Comparison of ENCODE assay signal across 1 cellular context in the genomic region with DNA sequence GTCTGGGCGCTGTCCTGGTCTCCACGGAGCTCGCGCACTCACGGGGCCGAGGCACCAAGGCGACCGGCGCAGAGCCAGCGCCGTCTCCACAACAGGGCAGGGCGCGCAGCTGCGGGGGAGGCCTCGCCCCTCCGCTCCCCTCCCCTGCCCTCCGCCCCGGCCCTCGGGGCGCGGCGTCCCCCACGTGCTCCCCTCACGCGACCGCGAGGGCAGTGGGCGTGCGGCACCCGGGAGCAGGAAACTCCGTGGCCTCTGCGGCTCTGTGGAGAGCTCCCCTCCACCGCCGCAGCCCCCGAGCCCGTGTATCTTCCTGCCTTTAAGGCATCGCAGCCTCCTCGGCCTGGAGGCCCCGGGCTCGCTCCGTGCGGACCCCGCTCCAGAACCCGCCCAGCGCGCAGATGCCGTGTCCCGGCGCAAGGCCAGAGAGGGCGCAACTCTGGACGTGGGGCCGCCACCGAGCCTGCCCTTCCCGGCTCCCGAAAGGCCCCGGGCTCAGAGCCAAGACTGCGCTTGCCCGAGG.
TF ChIP-seq lines count a peak whose summit lies in the region.

No MANE protein-coding gene starts in this region.

TF ChIP-seq in GM12878, 131 proteins besides CTCF, POLR2A, EP300 and RAD21 (continues in another document):
- TF ChIP-seq, protein P1, sequence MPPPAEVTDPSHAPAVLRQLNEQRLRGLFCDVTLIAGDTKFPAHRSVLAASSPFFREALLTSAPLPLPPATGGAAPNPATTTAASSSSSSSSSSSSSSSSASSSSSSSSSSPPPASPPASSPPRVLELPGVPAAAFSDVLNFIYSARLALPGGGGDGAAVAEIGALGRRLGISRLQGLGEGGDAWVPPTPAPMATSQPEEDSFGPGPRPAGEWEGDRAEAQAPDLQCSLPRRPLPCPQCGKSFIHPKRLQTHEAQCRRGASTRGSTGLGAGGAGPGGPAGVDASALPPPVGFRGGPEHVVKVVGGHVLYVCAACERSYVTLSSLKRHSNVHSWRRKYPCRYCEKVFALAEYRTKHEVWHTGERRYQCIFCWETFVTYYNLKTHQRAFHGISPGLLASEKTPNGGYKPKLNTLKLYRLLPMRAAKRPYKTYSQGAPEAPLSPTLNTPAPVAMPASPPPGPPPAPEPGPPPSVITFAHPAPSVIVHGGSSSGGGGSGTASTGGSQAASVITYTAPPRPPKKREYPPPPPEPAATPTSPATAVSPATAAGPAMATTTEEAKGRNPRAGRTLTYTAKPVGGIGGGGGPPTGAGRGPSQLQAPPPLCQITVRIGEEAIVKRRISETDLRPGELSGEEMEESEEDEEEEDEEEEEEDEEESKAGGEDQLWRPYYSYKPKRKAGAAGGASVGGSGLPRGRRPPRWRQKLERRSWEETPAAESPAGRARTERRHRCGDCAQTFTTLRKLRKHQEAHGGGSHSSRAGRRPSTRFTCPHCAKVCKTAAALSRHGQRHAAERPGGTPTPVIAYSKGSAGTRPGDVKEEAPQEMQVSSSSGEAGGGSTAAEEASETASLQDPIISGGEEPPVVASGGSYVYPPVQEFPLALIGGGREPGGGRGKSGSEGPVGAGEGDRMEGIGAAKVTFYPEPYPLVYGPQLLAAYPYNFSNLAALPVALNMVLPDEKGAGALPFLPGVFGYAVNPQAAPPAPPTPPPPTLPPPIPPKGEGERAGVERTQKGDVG (CRISPR knock-in tag; IDR thresholded peaks at IDR 0.05), result no peak
- TF ChIP-seq RFX5 (IDR thresholded peaks at IDR 0.05; ENCODE audit: low read depth, low read length) (no peak), FOS (IDR thresholded peaks at IDR 0.05; ENCODE audit: borderline replicate concordance, extremely low read depth, insufficient read length) (no peak), ATF7 (IDR thresholded peaks at IDR 0.05; ENCODE audit: low read depth) (no peak), SREBF1 (IDR thresholded peaks at IDR 0.05; ENCODE audit: low read length) (no peak), ZSCAN29 (IDR thresholded peaks at IDR 0.05) (no peak), IKZF1 (conservative IDR thresholded peaks at IDR 0.05) (peak; percentile 94), HCFC1 (IDR thresholded peaks at IDR 0.05; ENCODE audit: low read length) (no peak), BCL11A (IDR thresholded peaks at IDR 0.05; ENCODE audit: low read depth, low read length) (0 out of 2 replicates have a peak, but pooled peaks have one; percentile 23), WRNIP1 (IDR thresholded peaks at IDR 0.05; ENCODE audit: borderline replicate concordance, low read depth, low read length) (no peak), HDAC6 (IDR thresholded peaks at IDR 0.05; ENCODE audit: unreplicated experiment) (peak; percentile 72), IKZF2 (IDR thresholded peaks at IDR 0.05) (peak; percentile 43 to 77; a peak in 3 of 4 replicates), SRF (IDR thresholded peaks at IDR 0.05; ENCODE audit: low read depth in 2 of 2, low read length in 2 of 2) (0 out of 4 replicates have a peak, but pooled peaks of 1 of the 2 experiments have one; percentile 8), YBX1 (IDR thresholded peaks at IDR 0.05) (no peak), ZBED1 (IDR thresholded peaks at IDR 0.05; ENCODE audit: borderline replicate concordance) (no peak), PAX8 (IDR thresholded peaks at IDR 0.05) (no peak), JUND (IDR thresholded peaks at IDR 0.05; ENCODE audit: low read depth, low read length) (no peak), GABPA (IDR thresholded peaks at IDR 0.05; ENCODE audit: low read depth) (no peak), CBX5 (IDR thresholded peaks at IDR 0.05; ENCODE audit: low read depth) (no peak), SPI1 (IDR thresholded peaks at IDR 0.05; ENCODE audit: borderline replicate concordance, insufficient read depth, low read depth, low read length) (no peak), LARP7 (IDR thresholded peaks at IDR 0.05) (peak; percentile 100), ETV6 (conservative IDR thresholded peaks at IDR 0.05 in 1 of 2, IDR thresholded peaks at IDR 0.05 in 1 of 2; ENCODE audit: borderline replicate concordance in 1 of 2, low read depth in 1 of 2) (no peak), RBBP5 (conservative IDR thresholded peaks at IDR 0.05) (no peak), BRCA1 (IDR thresholded peaks at IDR 0.05; ENCODE audit: low read depth, low read length) (no peak), NBN (IDR thresholded peaks at IDR 0.05) (peak; percentile 20), ZZZ3 (IDR thresholded peaks at IDR 0.05; ENCODE audit: control insufficient read depth, insufficient read length, low read depth) (no peak), RCOR1 (conservative IDR thresholded peaks at IDR 0.05; ENCODE audit: low read depth, low read length) (no peak), GATAD2B (conservative IDR thresholded peaks at IDR 0.05; ENCODE audit: low read depth) (peak; percentile 99), IRF4 (IDR thresholded peaks at IDR 0.05; ENCODE audit: low read depth, low read length) (no peak), EED (IDR thresholded peaks at IDR 0.05; ENCODE audit: low read depth) (peak; percentile 34; the same call in 1 of the 2 replicates), BACH1 (IDR thresholded peaks at IDR 0.05; ENCODE audit: borderline replicate concordance) (peak; percentile 98), SP1 (IDR thresholded peaks at IDR 0.05; ENCODE audit: low read depth, low read length) (no peak), CBFB (IDR thresholded peaks at IDR 0.05; ENCODE audit: low read depth) (no peak), CREB1 (IDR thresholded peaks at IDR 0.05; ENCODE audit: low read depth) (no peak), PML (IDR thresholded peaks at IDR 0.05; ENCODE audit: low read length) (no peak), TARDBP (IDR thresholded peaks at IDR 0.05; ENCODE audit: borderline replicate concordance) (0 out of 2 replicates have a peak, but pooled peaks have one; percentile 19), TCF7 (IDR thresholded peaks at IDR 0.05; ENCODE audit: borderline replicate concordance) (no peak), ZNF384 (IDR thresholded peaks at IDR 0.05; ENCODE audit: borderline replicate concordance, low read depth, low read length) (no peak), ZNF622 (IDR thresholded peaks at IDR 0.05) (no peak), RUNX3 (IDR thresholded peaks at IDR 0.05; ENCODE audit: low read length) (no peak)
- TF ChIP-seq, protein P2, sequence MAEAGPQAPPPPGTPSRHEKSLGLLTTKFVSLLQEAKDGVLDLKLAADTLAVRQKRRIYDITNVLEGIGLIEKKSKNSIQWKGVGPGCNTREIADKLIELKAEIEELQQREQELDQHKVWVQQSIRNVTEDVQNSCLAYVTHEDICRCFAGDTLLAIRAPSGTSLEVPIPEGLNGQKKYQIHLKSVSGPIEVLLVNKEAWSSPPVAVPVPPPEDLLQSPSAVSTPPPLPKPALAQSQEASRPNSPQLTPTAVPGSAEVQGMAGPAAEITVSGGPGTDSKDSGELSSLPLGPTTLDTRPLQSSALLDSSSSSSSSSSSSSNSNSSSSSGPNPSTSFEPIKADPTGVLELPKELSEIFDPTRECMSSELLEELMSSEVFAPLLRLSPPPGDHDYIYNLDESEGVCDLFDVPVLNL (IDR thresholded peaks at IDR 0.05; ENCODE audit: low read depth, low read length), result no peak
- TF ChIP-seq, protein P3, sequence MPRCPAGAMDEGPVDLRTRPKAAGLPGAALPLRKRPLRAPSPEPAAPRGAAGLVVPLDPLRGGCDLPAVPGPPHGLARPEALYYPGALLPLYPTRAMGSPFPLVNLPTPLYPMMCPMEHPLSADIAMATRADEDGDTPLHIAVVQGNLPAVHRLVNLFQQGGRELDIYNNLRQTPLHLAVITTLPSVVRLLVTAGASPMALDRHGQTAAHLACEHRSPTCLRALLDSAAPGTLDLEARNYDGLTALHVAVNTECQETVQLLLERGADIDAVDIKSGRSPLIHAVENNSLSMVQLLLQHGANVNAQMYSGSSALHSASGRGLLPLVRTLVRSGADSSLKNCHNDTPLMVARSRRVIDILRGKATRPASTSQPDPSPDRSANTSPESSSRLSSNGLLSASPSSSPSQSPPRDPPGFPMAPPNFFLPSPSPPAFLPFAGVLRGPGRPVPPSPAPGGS (IDR thresholded peaks at IDR 0.05; ENCODE audit: borderline replicate concordance, insufficient read depth, low read depth, low read length, poor library complexity, severe bottlenecking), result no peak
- TF ChIP-seq, protein P4, sequence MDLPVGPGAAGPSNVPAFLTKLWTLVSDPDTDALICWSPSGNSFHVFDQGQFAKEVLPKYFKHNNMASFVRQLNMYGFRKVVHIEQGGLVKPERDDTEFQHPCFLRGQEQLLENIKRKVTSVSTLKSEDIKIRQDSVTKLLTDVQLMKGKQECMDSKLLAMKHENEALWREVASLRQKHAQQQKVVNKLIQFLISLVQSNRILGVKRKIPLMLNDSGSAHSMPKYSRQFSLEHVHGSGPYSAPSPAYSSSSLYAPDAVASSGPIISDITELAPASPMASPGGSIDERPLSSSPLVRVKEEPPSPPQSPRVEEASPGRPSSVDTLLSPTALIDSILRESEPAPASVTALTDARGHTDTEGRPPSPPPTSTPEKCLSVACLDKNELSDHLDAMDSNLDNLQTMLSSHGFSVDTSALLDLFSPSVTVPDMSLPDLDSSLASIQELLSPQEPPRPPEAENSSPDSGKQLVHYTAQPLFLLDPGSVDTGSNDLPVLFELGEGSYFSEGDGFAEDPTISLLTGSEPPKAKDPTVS (IDR thresholded peaks at IDR 0.05; ENCODE audit: low read depth, low read length), result no peak
- TF ChIP-seq, protein P5, sequence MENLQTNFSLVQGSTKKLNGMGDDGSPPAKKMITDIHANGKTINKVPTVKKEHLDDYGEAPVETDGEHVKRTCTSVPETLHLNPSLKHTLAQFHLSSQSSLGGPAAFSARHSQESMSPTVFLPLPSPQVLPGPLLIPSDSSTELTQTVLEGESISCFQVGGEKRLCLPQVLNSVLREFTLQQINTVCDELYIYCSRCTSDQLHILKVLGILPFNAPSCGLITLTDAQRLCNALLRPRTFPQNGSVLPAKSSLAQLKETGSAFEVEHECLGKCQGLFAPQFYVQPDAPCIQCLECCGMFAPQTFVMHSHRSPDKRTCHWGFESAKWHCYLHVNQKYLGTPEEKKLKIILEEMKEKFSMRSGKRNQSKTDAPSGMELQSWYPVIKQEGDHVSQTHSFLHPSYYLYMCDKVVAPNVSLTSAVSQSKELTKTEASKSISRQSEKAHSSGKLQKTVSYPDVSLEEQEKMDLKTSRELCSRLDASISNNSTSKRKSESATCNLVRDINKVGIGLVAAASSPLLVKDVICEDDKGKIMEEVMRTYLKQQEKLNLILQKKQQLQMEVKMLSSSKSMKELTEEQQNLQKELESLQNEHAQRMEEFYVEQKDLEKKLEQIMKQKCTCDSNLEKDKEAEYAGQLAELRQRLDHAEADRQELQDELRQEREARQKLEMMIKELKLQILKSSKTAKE (IDR thresholded peaks at IDR 0.05; ENCODE audit: low read depth, poor library complexity, severe bottlenecking), result no peak
- TF ChIP-seq, protein P6, sequence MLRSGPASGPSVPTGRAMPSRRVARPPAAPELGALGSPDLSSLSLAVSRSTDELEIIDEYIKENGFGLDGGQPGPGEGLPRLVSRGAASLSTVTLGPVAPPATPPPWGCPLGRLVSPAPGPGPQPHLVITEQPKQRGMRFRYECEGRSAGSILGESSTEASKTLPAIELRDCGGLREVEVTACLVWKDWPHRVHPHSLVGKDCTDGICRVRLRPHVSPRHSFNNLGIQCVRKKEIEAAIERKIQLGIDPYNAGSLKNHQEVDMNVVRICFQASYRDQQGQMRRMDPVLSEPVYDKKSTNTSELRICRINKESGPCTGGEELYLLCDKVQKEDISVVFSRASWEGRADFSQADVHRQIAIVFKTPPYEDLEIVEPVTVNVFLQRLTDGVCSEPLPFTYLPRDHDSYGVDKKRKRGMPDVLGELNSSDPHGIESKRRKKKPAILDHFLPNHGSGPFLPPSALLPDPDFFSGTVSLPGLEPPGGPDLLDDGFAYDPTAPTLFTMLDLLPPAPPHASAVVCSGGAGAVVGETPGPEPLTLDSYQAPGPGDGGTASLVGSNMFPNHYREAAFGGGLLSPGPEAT (IDR thresholded peaks at IDR 0.05; ENCODE audit: low read depth), result no peak
- TF ChIP-seq, protein P7, sequence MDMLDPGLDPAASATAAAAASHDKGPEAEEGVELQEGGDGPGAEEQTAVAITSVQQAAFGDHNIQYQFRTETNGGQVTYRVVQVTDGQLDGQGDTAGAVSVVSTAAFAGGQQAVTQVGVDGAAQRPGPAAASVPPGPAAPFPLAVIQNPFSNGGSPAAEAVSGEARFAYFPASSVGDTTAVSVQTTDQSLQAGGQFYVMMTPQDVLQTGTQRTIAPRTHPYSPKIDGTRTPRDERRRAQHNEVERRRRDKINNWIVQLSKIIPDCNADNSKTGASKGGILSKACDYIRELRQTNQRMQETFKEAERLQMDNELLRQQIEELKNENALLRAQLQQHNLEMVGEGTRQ (IDR thresholded peaks at IDR 0.05; ENCODE audit: borderline replicate concordance, low read depth, low read length), result peak; percentile 48
- TF ChIP-seq, protein P8, sequence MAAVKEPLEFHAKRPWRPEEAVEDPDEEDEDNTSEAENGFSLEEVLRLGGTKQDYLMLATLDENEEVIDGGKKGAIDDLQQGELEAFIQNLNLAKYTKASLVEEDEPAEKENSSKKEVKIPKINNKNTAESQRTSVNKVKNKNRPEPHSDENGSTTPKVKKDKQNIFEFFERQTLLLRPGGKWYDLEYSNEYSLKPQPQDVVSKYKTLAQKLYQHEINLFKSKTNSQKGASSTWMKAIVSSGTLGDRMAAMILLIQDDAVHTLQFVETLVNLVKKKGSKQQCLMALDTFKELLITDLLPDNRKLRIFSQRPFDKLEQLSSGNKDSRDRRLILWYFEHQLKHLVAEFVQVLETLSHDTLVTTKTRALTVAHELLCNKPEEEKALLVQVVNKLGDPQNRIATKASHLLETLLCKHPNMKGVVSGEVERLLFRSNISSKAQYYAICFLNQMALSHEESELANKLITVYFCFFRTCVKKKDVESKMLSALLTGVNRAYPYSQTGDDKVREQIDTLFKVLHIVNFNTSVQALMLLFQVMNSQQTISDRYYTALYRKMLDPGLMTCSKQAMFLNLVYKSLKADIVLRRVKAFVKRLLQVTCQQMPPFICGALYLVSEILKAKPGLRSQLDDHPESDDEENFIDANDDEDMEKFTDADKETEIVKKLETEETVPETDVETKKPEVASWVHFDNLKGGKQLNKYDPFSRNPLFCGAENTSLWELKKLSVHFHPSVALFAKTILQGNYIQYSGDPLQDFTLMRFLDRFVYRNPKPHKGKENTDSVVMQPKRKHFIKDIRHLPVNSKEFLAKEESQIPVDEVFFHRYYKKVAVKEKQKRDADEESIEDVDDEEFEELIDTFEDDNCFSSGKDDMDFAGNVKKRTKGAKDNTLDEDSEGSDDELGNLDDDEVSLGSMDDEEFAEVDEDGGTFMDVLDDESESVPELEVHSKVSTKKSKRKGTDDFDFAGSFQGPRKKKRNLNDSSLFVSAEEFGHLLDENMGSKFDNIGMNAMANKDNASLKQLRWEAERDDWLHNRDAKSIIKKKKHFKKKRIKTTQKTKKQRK (IDR thresholded peaks at IDR 0.05; ENCODE audit: low read depth, low read length), result no peak
